8 cellular contexts compared by ENCODE assay signal in genomic region chr6:25601797-25602679, GRCh38. TPM values are rescaled to one million over a fixed set of nuclear protein-coding genes. Genes with fewer than 3 reads are reported as not detected.
DNase-seq lines count a peak whose midpoint lies in the region; ATAC-seq, FAIRE-seq and TF ChIP-seq lines count a peak whose summit lies in the region.

No MANE protein-coding gene starts in this region.

- H3K4me3 Mint-ChIP-seq in GM23338, result no peak overlapping the region

- intact Hi-C loops in lower leg skin (cut with DNase I; ENCODE audit: low total_unique reads), result no loop called here

- WGBS in lower leg skin, 2 donors, result 32 to 33% methylated on average over 4 of the region's 4 CpGs

- H3K4me1 Mint-ChIP-seq in GM23338, result peaks cover 6% of the 10 kb centered on the region; the same call in 2 of the 3 replicates

- no peaks in the 10 kb centered on the region for H3K36me3 ChIP-seq in GM23338 (ENCODE audit: insufficient read depth)
- peaks cover 3% of the 10 kb centered on the region for H3K36me3 ChIP-seq in bronchial epithelial cell (ENCODE audit: control insufficient read depth, insufficient read depth, low read length)

- H2AFZ ChIP-seq in GM23338, result no peak overlapping the region

- no peak overlapping the region for H3K27ac ChIP-seq in GM23338 (ENCODE audit: low read depth)

- no peak for TF ChIP-seq POLR2A in lower leg skin (IDR thresholded peaks at IDR 0.05)

- H3K4me3 ChIP-seq in AG09309 (ENCODE audit: control insufficient read depth, low read depth, low read length) (no peak overlapping the region), GM23338 (no peak overlapping the region), bronchial epithelial cell (ENCODE audit: low read depth, low read length) (no peak overlapping the region), lower leg skin (ENCODE audit: low read depth, poor library complexity, severe bottlenecking) (no peak overlapping the region)

- H3K27ac Mint-ChIP-seq in GM23338, result no peak overlapping the region

- no peaks in the 10 kb centered on the region for H3K9me2 ChIP-seq in GM23338 (ENCODE audit: insufficient read depth)

- no peak for FAIRE-seq in bronchial epithelial cell (lab: Jason Lieb, UNC)

- H3K9me3 Mint-ChIP-seq in GM23338, result no peaks in the 10 kb centered on the region

- H3K4me1 ChIP-seq in GM23338 (ENCODE audit: insufficient read depth), result no peaks in the 10 kb centered on the region

- no peak overlapping the region for H3K4me2 ChIP-seq in GM23338

- H3K27me3 Mint-ChIP-seq in GM23338 (ENCODE audit: insufficient read depth, low read depth, poor library complexity), result peaks cover 5% of the 10 kb centered on the region

- ATAC-seq in GM23338, result no peak

- H3K79me2 ChIP-seq in GM23338 (replicated peaks; ENCODE audit: insufficient read depth), result no peaks in the 10 kb centered on the region

- peak; percentile 25 for DNase-seq in AG09309 (ENCODE audit: low read depth)
- peak; percentile 73 for DNase-seq in GM23338 (ENCODE audit: low spot score)
- peak; percentile 77 for DNase-seq in NCI-H69 (lab: John Stamatoyannopoulos, UW)
- DNase-seq in bronchial epithelial cell (ENCODE audit: low read depth), result peak; percentile 63
- DNase-seq in medulla oblongata (ENCODE audit: extremely low spot score), result peak; percentile 70
- DNase-seq in activated CD4-positive, alpha-beta T cell treated with anti-CD3 and anti-CD28 coated beads, Interleukin-2, amount 50 U/mL, for 1 hour, result no peak
- no peak for DNase-seq in activated T-cell treated with anti-CD3 and anti-CD28 coated beads for 4 hours
- no peak for DNase-seq in lower leg skin (ENCODE audit: low spot score in 2 of 2)

- peak; percentile 40 for TF ChIP-seq CTCF in AG09309 (IDR thresholded peaks at IDR 0.05; ENCODE audit: control insufficient read depth, insufficient read depth, low read depth, low read length, missing control alignments)
- peak in 1 of 2 experiments; percentile 87; a peak in 3 of 4 replicates for TF ChIP-seq CTCF in GM23338 (conservative IDR thresholded peaks at IDR 0.05; ENCODE audit: low read depth in 2 of 2)
- TF ChIP-seq CTCF in bronchial epithelial cell (IDR thresholded peaks at IDR 0.05; ENCODE audit: insufficient read depth, low read length, severe bottlenecking), result peak; percentile 37
- no peak for TF ChIP-seq CTCF in lower leg skin (IDR thresholded peaks at IDR 0.05)

- H3K27me3 ChIP-seq in GM23338 (ENCODE audit: insufficient read depth) (no peaks in the 10 kb centered on the region), bronchial epithelial cell (ENCODE audit: control insufficient read depth, insufficient read depth, low read length) (no peaks in the 10 kb centered on the region)

- H4K20me1 ChIP-seq in GM23338 (replicated peaks; ENCODE audit: insufficient read depth), result no peaks in the 10 kb centered on the region

- H3F3A ChIP-seq in GM23338 (replicated peaks; ENCODE audit: low read depth), result no peaks in the 10 kb centered on the region

- H3K36me3 Mint-ChIP-seq in GM23338 (ENCODE audit: low read depth), result peaks cover 4% of the 10 kb centered on the region; the same call in 2 of the 3 replicates

TF ChIP-seq in GM23338, 12 proteins besides CTCF, POLR2A, EP300 and RAD21:
- no peak for TF ChIP-seq ETS1 (IDR thresholded peaks at IDR 0.05)

RNA-seq across cellular contexts. Expression of gene SCGN, which starts 50.0 kb away (rescaled TPM):
- not detected in 2 replicates for total RNA-seq in GM23338 (2014; rRNA removed; shearing (Covaris generic))
- not detected in 2 replicates for polyA plus RNA-seq in GM23338 (2016; fragmentation: Nextera tagmentation; extraction: Ambion mirVana)
- not detected in 2 replicates for total RNA-seq in bronchial epithelial cell
- total RNA-seq in lower leg skin, result not detected

Comparison
In these comparisons a context has a peak if more than half of its experiments do, and no peak if none do; other contexts are left out.
1. DNase-seq: peak in AG09309 (single experiment), GM23338 (single experiment), NCI-H69 (single experiment), bronchial epithelial cell (single experiment) and medulla oblongata (single experiment); none in activated CD4-positive, alpha-beta T cell treated with anti-CD3 and anti-CD28 coated beads, Interleukin-2, amount 50 U/mL, for 1 hour (single experiment), activated T-cell treated with anti-CD3 and anti-CD28 coated beads for 4 hours (single experiment) and lower leg skin (0 of 2).
2. CTCF ChIP-seq: peak in AG09309 (single experiment) and bronchial epithelial cell (single experiment); none in lower leg skin (0 of 3).